12 cellular contexts compared by ENCODE assay signal in the genomic region with DNA sequence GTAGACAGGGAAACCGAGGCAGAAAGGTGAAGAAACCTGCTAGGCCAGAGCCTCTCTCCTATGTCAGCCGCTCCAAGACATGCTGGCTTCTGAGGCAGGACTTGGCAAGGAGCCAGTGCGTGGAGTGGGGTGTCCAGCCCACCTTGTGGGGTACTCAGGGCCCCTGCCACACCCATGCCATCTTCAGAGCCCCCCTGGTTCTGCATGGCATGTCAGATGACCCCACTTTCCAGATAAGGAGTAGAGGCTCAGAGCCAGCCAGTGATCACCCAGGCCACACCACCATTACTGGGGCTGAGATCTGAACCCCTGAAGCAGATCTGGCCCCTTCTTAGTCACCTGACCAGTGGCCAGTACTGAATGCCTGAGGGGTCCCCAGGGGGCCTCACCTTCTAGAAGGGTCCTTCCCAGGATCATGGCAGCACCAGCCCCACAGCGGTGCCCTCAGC. TPM values are rescaled to one million over a fixed set of nuclear protein-coding genes. Genes with fewer than 3 reads are reported as not detected.
DNase-seq lines count a peak whose midpoint lies in the region; ATAC-seq and TF ChIP-seq lines count a peak whose summit lies in the region.
"Had no signal": no experiment of that assay in that cellular context is flagged by ENCODE, and none has a peak within 500 bp of the region (broad histone marks: within the 10 kb centered on the region; RNA-seq: fewer than 3 reads in every experiment).

No MANE protein-coding gene starts in this region.

- no peaks in the 10 kb centered on the region for H3K9me2 ChIP-seq in SK-N-SH

- TF ChIP-seq EP300 in SK-N-SH (IDR thresholded peaks at IDR 0.05; ENCODE audit: borderline replicate concordance in 1 of 2, low read depth in 1 of 2, low read length in 1 of 2): no peak

- H3K4me2 ChIP-seq in SK-N-SH: peak overlapping the region; percentile 55; the same call in 1 of the 2 replicates

- H3K27ac ChIP-seq in SK-N-SH (ENCODE audit: low read depth in 2 of 2, low read length in 1 of 2) (peak overlapping the region in 1 of 2 experiments; percentile 73; a peak in 2 of 4 replicates), adipose tissue (ENCODE audit: low read depth, low read length) (peak overlapping the region; percentile 46)
- H3K27ac ChIP-seq: 22Rv1 had no signal

- no peak overlapping the region for H3K4me3 ChIP-seq in SK-N-SH (ENCODE audit: low read depth in 2 of 2, low read length in 1 of 2)

- DNase-seq in SK-N-SH (peak; percentile 11), islet precursor cell (peak; percentile 41), GM10248 (ENCODE audit: extremely low spot score) (no peak), NCI-H1105 treated with DMSO at 0.1 percent for 48 hours (lab: John Stamatoyannopoulos, UW) (no peak)
- peak; percentile 2 for DNase-seq in stimulated activated naive CD8-positive, alpha-beta T cell treated with anti-CD3 and anti-CD28 coated beads, Interleukin-15, Interleukin-2, amounts not matched to agents 100 U/mL and 50 U/mL, for 24 hours
- DNase-seq: GF-D8, NCI-H2029 had no signal

- TF ChIP-seq CTCF in SK-N-SH (IDR thresholded peaks at IDR 0.05) (no peak), GM10248 (IDR thresholded peaks at IDR 0.05; ENCODE audit: control extremely low read depth, extremely low read depth, low read depth, missing control alignments) (no peak)

- ATAC-seq in SK-N-SH treated with all-trans-retinoic acid at 6 μM for 48 hours (no peak; the same call in 2 of the 3 replicates), HG03520 (IDR thresholded peaks at IDR 0.05; ENCODE audit: unreplicated experiment) (no peak)
- ATAC-seq in stimulated activated naive CD8-positive, alpha-beta T cell treated with anti-CD3 and anti-CD28 coated beads, Interleukin-15, Interleukin-2, amounts not matched to agents 100 U/mL and 50 U/mL, for 24 hours: no peak
- ATAC-seq: stimulated activated naive CD8-positive, alpha-beta T cell treated with anti-CD3 and anti-CD28 coated beads, Interleukin-15, amount 100 ng/mL, for 72 hours had no signal

- no peak for TF ChIP-seq RAD21 in SK-N-SH (IDR thresholded peaks at IDR 0.05; ENCODE audit: low read length)

- no peaks in the 10 kb centered on the region for H3K27me3 ChIP-seq in SK-N-SH (ENCODE audit: insufficient read depth)

- H2AFZ ChIP-seq in SK-N-SH (ENCODE audit: low read depth): no peak overlapping the region; the same call in 1 of the 2 replicates

- no peaks in the 10 kb centered on the region for H3F3A ChIP-seq in SK-N-SH (replicated peaks; ENCODE audit: insufficient read depth)

- no peaks in the 10 kb centered on the region for H3K36me3 ChIP-seq in SK-N-SH (replicated peaks in 1 of 2; ENCODE audit: control insufficient read depth in 1 of 2, insufficient read depth in 2 of 2, low read length in 1 of 2)

- POLR2A ChIA-PET in SK-N-SH (lab: Yijun Ruan, JAX) (no interaction called here), GM10248 (lab: Yijun Ruan, JAX) (no interaction called here)

- no peak overlapping the region for H3K9ac ChIP-seq in SK-N-SH

- H3K4me1 ChIP-seq in SK-N-SH (ENCODE audit: control insufficient read depth in 1 of 2, insufficient read depth in 2 of 2, low read depth in 1 of 2, low read length in 1 of 2): peaks cover 7 to 34% of the 10 kb centered on the region in 2 experiments; a peak in 2 of 4 replicates

- 62% methylated on average over 3 of the region's 4 CpGs for WGBS in SK-N-SH (ENCODE audit: low lambda C conversion rate)
- WGBS in adipose tissue, 3 donors: 70 to 83% (median 72%) methylated on average over 4 of the region's 4 CpGs

- CTCF ChIA-PET in SK-N-SH (lab: Yijun Ruan, JAX): interaction anchor here (1.0 to 2.6 kb wide), 2 partner anchors 63 to 70 kb away, joined by 3 to 7 read pairs; no protein-coding TSS in a partner anchor
- CTCF ChIA-PET in GM10248 (lab: Yijun Ruan, JAX): interaction anchor here (0.6 to 1.0 kb wide), 2 partner anchors 9 to 566 kb away, joined by 3 read pairs; no protein-coding TSS in a partner anchor

- no peaks in the 10 kb centered on the region for H3K79me2 ChIP-seq in SK-N-SH (ENCODE audit: insufficient read depth)

- H3K9me3 ChIP-seq in SK-N-SH: no peaks in the 10 kb centered on the region

- H4K20me1 ChIP-seq in SK-N-SH (ENCODE audit: insufficient read depth): no peaks in the 10 kb centered on the region

TF ChIP-seq in SK-N-SH, 30 proteins besides CTCF, POLR2A, EP300 and RAD21:
- no peak for TF ChIP-seq SMC3 (IDR thresholded peaks at IDR 0.05; ENCODE audit: low read depth, low read length)
- no peak for TF ChIP-seq EZH2phosphoT487 (IDR thresholded peaks at IDR 0.05; ENCODE audit: borderline replicate concordance, low read depth)
- no peak for TF ChIP-seq TCF12 (IDR thresholded peaks at IDR 0.05)
- TF ChIP-seq, protein P1, sequence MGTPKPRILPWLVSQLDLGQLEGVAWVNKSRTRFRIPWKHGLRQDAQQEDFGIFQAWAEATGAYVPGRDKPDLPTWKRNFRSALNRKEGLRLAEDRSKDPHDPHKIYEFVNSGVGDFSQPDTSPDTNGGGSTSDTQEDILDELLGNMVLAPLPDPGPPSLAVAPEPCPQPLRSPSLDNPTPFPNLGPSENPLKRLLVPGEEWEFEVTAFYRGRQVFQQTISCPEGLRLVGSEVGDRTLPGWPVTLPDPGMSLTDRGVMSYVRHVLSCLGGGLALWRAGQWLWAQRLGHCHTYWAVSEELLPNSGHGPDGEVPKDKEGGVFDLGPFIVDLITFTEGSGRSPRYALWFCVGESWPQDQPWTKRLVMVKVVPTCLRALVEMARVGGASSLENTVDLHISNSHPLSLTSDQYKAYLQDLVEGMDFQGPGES (IDR thresholded peaks at IDR 0.05; ENCODE audit: low read depth, low read length): no peak
- no peak for TF ChIP-seq RXRA (IDR thresholded peaks at IDR 0.05; ENCODE audit: borderline replicate concordance, low read depth)
- TF ChIP-seq, protein P2, sequence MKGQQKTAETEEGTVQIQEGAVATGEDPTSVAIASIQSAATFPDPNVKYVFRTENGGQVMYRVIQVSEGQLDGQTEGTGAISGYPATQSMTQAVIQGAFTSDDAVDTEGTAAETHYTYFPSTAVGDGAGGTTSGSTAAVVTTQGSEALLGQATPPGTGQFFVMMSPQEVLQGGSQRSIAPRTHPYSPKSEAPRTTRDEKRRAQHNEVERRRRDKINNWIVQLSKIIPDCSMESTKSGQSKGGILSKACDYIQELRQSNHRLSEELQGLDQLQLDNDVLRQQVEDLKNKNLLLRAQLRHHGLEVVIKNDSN (IDR thresholded peaks at IDR 0.05; ENCODE audit: borderline replicate concordance, low read depth): no peak

TF ChIP-seq in SK-N-SH treated with all-trans-retinoic acid at 6 μM for 48 hours, 23 proteins besides CTCF, POLR2A, EP300 and RAD21 (continues in another document):
- TF ChIP-seq RARB (CRISPR knock-in tag; IDR thresholded peaks at IDR 0.05): no peak
- no peak for TF ChIP-seq ISL1 (CRISPR knock-in tag; IDR thresholded peaks at IDR 0.05)
- no peak for TF ChIP-seq ARNTL (CRISPR knock-in tag; IDR thresholded peaks at IDR 0.05; ENCODE audit: borderline replicate concordance, low read depth)
- TF ChIP-seq, protein P3, sequence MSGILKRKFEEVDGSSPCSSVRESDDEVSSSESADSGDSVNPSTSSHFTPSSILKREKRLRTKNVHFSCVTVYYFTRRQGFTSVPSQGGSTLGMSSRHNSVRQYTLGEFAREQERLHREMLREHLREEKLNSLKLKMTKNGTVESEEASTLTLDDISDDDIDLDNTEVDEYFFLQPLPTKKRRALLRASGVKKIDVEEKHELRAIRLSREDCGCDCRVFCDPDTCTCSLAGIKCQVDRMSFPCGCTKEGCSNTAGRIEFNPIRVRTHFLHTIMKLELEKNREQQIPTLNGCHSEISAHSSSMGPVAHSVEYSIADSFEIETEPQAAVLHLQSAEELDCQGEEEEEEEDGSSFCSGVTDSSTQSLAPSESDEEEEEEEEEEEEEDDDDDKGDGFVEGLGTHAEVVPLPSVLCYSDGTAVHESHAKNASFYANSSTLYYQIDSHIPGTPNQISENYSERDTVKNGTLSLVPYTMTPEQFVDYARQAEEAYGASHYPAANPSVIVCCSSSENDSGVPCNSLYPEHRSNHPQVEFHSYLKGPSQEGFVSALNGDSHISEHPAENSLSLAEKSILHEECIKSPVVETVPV (CRISPR knock-in tag; IDR thresholded peaks at IDR 0.05): no peak
- TF ChIP-seq, protein P4, sequence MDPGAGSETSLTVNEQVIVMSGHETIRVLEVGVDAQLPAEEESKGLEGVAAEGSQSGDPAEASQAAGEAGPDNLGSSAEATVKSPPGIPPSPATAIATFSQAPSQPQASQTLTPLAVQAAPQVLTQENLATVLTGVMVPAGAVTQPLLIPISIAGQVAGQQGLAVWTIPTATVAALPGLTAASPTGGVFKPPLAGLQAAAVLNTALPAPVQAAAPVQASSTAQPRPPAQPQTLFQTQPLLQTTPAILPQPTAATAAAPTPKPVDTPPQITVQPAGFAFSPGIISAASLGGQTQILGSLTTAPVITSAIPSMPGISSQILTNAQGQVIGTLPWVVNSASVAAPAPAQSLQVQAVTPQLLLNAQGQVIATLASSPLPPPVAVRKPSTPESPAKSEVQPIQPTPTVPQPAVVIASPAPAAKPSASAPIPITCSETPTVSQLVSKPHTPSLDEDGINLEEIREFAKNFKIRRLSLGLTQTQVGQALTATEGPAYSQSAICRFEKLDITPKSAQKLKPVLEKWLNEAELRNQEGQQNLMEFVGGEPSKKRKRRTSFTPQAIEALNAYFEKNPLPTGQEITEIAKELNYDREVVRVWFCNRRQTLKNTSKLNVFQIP (CRISPR knock-in tag; IDR thresholded peaks at IDR 0.05; ENCODE audit: borderline replicate concordance, low read depth): no peak

RNA-seq across cellular contexts. Expression of a gene that starts 14.7 kb away (rescaled TPM):
- not detected in 2 replicates for polyA plus RNA-seq in SK-N-SH (2012; rRNA removed)
- polyA plus RNA-seq in SK-N-SH (2012; cell fraction: cytosol; rRNA removed): not detected in 2 replicates
- 0.01 and 0.06 TPM in 2 replicates for polyA plus RNA-seq in SK-N-SH (2012; cell fraction: nucleus; rRNA removed)
- 1 to 10 TPM in 1 of 3 donors, under 1 TPM in 2; 0.01 to 1.3 (median 0.02) TPM for polyA plus RNA-seq in adipose tissue

RNA-seq across cellular contexts. Expression of a gene that starts 24.9 kb away (rescaled TPM):
- polyA plus RNA-seq in SK-N-SH (2012; rRNA removed) (not detected in 2 replicates), adipose tissue (under 1 TPM in 2 of 3 donors, not detected in 1; 0.37 to 0.48 TPM)
- not detected in 2 replicates for polyA plus RNA-seq in SK-N-SH (2012; cell fraction: cytosol; rRNA removed)
- polyA plus RNA-seq in SK-N-SH (2012; cell fraction: nucleus; rRNA removed): not detected in 2 replicates

RNA-seq across cellular contexts. Expression of a gene that starts 52.2 kb away (rescaled TPM):
- polyA plus RNA-seq in SK-N-SH (2012; rRNA removed) (not detected in 2 replicates), adipose tissue (under 1 TPM; 0.34 to 0.80 (median 0.39) TPM)
- not detected in 2 replicates for polyA plus RNA-seq in SK-N-SH (2012; cell fraction: cytosol; rRNA removed)
- not detected in 2 replicates for polyA plus RNA-seq in SK-N-SH (2012; cell fraction: nucleus; rRNA removed)

Comparison
In these comparisons a context has a peak if more than half of its experiments do, and no peak if none do; other contexts are left out.
1. DNase-seq: peak in SK-N-SH (single experiment), islet precursor cell (single experiment) and stimulated activated naive CD8-positive, alpha-beta T cell treated with anti-CD3 and anti-CD28 coated beads, Interleukin-15, Interleukin-2, amounts not matched to agents 100 U/mL and 50 U/mL, for 24 hours (single experiment); none in GM10248 (single experiment) and NCI-H1105 treated with DMSO at 0.1 percent for 48 hours (single experiment).